In genomic region chr2:130954873-130955272, GRCh38 we compare ENCODE assay signal across 28 cellular contexts.
"Had no signal": no experiment of that assay in that cellular context is flagged by ENCODE, and none has a peak within 500 bp of the region (broad histone marks: within the 10 kb centered on the region; RNA-seq: fewer than 3 reads in every experiment).

No MANE protein-coding gene starts in this region.

- FAIRE-seq: endometrium, endothelial cell of umbilical vein, frontal cortex had no signal

- H3K4me1 ChIP-seq: colonic mucosa, esophagus muscularis mucosa, esophagus squamous epithelium, gastrocnemius medialis, gastroesophageal sphincter, heart left ventricle, heart right ventricle had no signal

- H2AFZ ChIP-seq: hepatocyte had no signal

- H3K27ac ChIP-seq: colonic mucosa, coronary artery, dorsolateral prefrontal cortex, epithelial cell of prostate, esophagus muscularis mucosa, esophagus squamous epithelium, foreskin keratinocyte, gastrocnemius medialis, gastroesophageal sphincter, heart left ventricle, heart right ventricle, hepatocyte had no signal

- H3K4me2 ChIP-seq: hepatocyte had no signal

- H3K27me3 ChIP-seq: colonic mucosa, esophagus squamous epithelium, foreskin keratinocyte had no signal

- H3K4me3 ChIP-seq: colonic mucosa, coronary artery, dorsolateral prefrontal cortex, esophagus muscularis mucosa, esophagus squamous epithelium, gastrocnemius medialis, gastroesophageal sphincter, heart left ventricle, heart right ventricle, hepatocyte had no signal

- H3K36me3 ChIP-seq: colonic mucosa, esophagus muscularis mucosa, gastrocnemius medialis, gastroesophageal sphincter, heart left ventricle, heart right ventricle had no signal

- H3K9me3 ChIP-seq: colonic mucosa, gastrocnemius medialis had no signal

- DNase-seq: colonic mucosa; cortex of kidney; dermis blood vessel endothelial cell; dorsolateral prefrontal cortex; effector CD4-positive, alpha-beta T cell; effector CD8-positive, alpha-beta T cell; effector memory CD4-positive, alpha-beta T cell; effector memory CD8-positive, alpha-beta T cell; endodermal cell; erythroblast; esophagus squamous epithelium; foreskin fibroblast; foreskin keratinocyte; foreskin melanocyte; gastrocnemius medialis; glutamatergic neuron; head of caudate nucleus; heart left ventricle; heart right ventricle had no signal

- H3K79me2 ChIP-seq: hepatocyte had no signal

- ATAC-seq: effector memory CD8-positive, alpha-beta T cell; esophagus mucosa; foreskin keratinocyte; gastrocnemius medialis; gastroesophageal sphincter; heart left ventricle; heart right ventricle had no signal
